25 cellular contexts compared by ENCODE assay signal in genomic region chr13:49774376-49775005, GRCh38. TPM values are rescaled to one million over a fixed set of nuclear protein-coding genes. Genes with fewer than 3 reads are reported as not detected.
A peak's percentile ranks its signal among the peaks of the same experiment; 100 is the strongest.
DNase-seq lines count a peak whose midpoint lies in the region; ATAC-seq and TF ChIP-seq lines count a peak whose summit lies in the region.
"Had no signal": no experiment of that assay in that cellular context is flagged by ENCODE, and none has a peak within 500 bp of the region (broad histone marks: within the 10 kb centered on the region; RNA-seq: fewer than 3 reads in every experiment).

No MANE protein-coding gene starts in this region.

- CTCF ChIA-PET in MCF 10A (lab: Yijun Ruan, JAX), result interaction anchor here (0.6 kb wide), 2 partner anchors 309 to 351 kb away, joined by 4 read pairs; no protein-coding TSS in a partner anchor
- CTCF ChIA-PET in activated CD4-positive, alpha-beta memory T cell treated with anti-CD3 and anti-CD28 coated beads for 36 hours (lab: Charles Lee), result no interaction called here

- H3K9me3 ChIP-seq in breast epithelium (no peaks in the 10 kb centered on the region), right cardiac atrium (ENCODE audit: control insufficient read depth, low read length) (no peaks in the 10 kb centered on the region), trophoblast cell (ENCODE audit: insufficient read depth, low read depth, low read length) (no peaks in the 10 kb centered on the region)
- H3K9me3 ChIP-seq: BE2C had no signal

- H4K8ac ChIP-seq in trophoblast cell (ENCODE audit: low read depth, low read length), result no peak overlapping the region

- H2BK120ac ChIP-seq in trophoblast cell (ENCODE audit: insufficient read depth, low read length, poor library complexity), result no peak overlapping the region

- no peak overlapping the region for H3K18ac ChIP-seq in trophoblast cell (ENCODE audit: low read length)

- H3K79me2 ChIP-seq in trophoblast cell (ENCODE audit: control insufficient read depth, insufficient read depth, low read length, poor library complexity), result no peaks in the 10 kb centered on the region

- H3K4me1 Mint-ChIP-seq in MCF 10A (ENCODE audit: insufficient read depth, unreplicated experiment), result peaks cover 16% of the 10 kb centered on the region
- peaks cover 18 to 54% of the 10 kb centered on the region in 2 donors for H3K4me1 Mint-ChIP-seq in stimulated activated naive B cell treated with anti-CD40 and anti-IgM and Interleukin-4, amounts not matched to agents 10 μg/mL and 1 μg/mL and 100 μg/mL, for 72 hours
- H3K4me1 Mint-ChIP-seq in activated CD4-positive, alpha-beta memory T cell treated with anti-CD3 and anti-CD28 coated beads for 36 hours (ENCODE audit: low read depth), result peaks cover 23% of the 10 kb centered on the region

- DNase-seq in MCF 10A (ENCODE audit: unreplicated experiment) (no peak), breast epithelium (ENCODE audit: low spot score in 2 of 2) (no peak), left ventricle myocardium superior (no peak), right cardiac atrium (no peak), trophoblast cell (no peak), GM10266 (ENCODE audit: extremely low spot score) (no peak)
- DNase-seq in stimulated activated naive B cell treated with anti-CD40 and anti-IgM and Interleukin-4, amounts not matched to agents 10 μg/mL and 1 μg/mL and 100 μg/mL, for 72 hours, result no peak
- no peak for DNase-seq in activated CD4-positive, alpha-beta memory T cell treated with anti-CD3 and anti-CD28 coated beads for 36 hours
- DNase-seq: 8988T; ACHN; BE2C; C1 segment of cervical spinal cord; CD4-positive, alpha-beta memory T cell; CD4-positive, CD25-positive, alpha-beta regulatory T cell; CD8-positive, alpha-beta memory T cell; COR-L47; DMS 273 treated with DMSO at 0.1 percent for 48 hours; DMS153; DMS53; DMS79; DND-41; EL; GDM1 had no signal

- no peak overlapping the region for H3K4me2 ChIP-seq in trophoblast cell (ENCODE audit: low read length)
- H3K4me2 ChIP-seq: BLaER1 had no signal

- ATAC-seq in left ventricle myocardium superior (peak; percentile 81), right cardiac atrium (no peak)
- no peak for ATAC-seq in stimulated activated naive B cell treated with anti-CD40 and anti-IgM and Interleukin-4, amounts not matched to agents 10 μg/mL and 1 μg/mL and 100 μg/mL, for 72 hours (replicated peaks)

- H2AK5ac ChIP-seq in trophoblast cell (ENCODE audit: low read length), result no peak overlapping the region

- intact Hi-C loops in MCF 10A (cut with micrococcal nuclease) (no loop called here), breast epithelium (cut with DNase I; ENCODE audit: low total_unique reads) (no loop called here), left ventricle myocardium superior (cut with micrococcal nuclease) (no loop called here), right cardiac atrium (cut with DNase I) (no loop called here)
- intact Hi-C loops in activated CD4-positive, alpha-beta memory T cell treated with anti-CD3 and anti-CD28 coated beads for 36 hours (cut with micrococcal nuclease), result no loop called here

- H3K4ac ChIP-seq in trophoblast cell (ENCODE audit: low read depth, low read length), result peak overlapping the region; percentile 33

- H3K4me3 ChIP-seq in breast epithelium, result no peak overlapping the region
- H3K4me3 ChIP-seq in right cardiac atrium (ENCODE audit: low read length), result no peak overlapping the region
- H3K4me3 ChIP-seq in trophoblast cell (ENCODE audit: low read depth, low read length), result no peak overlapping the region
- H3K4me3 ChIP-seq: BLaER1 had no signal

- H3K4me1 ChIP-seq in breast epithelium (no peaks in the 10 kb centered on the region), right cardiac atrium (ENCODE audit: control insufficient read depth, insufficient read depth, low read length) (peaks cover 4% of the 10 kb centered on the region), trophoblast cell (ENCODE audit: control insufficient read depth in 1 of 2, insufficient read depth in 2 of 2, low read length in 2 of 2) (peaks cover 0 to 1% of the 10 kb centered on the region in 2 experiments)
- H3K4me1 ChIP-seq: BE2C, BLaER1 had no signal

- no peak for TF ChIP-seq CTCF in MCF 10A (IDR thresholded peaks at IDR 0.05; ENCODE audit: unreplicated experiment)
- no peak for TF ChIP-seq CTCF in breast epithelium (IDR thresholded peaks at IDR 0.05)
- no peak for TF ChIP-seq CTCF in GM10266 (IDR thresholded peaks at IDR 0.05; ENCODE audit: control insufficient read depth, insufficient read depth, low read depth, missing control alignments)

- H2AFZ ChIP-seq in trophoblast cell (ENCODE audit: insufficient read depth, low read length, poor library complexity), result no peak overlapping the region

- H2BK12ac ChIP-seq in trophoblast cell (ENCODE audit: low read length), result no peak overlapping the region

- no peaks in the 10 kb centered on the region for H3K9me3 Mint-ChIP-seq in MCF 10A (ENCODE audit: unreplicated experiment)
- peaks cover 0 to 1% of the 10 kb centered on the region in 2 donors for H3K9me3 Mint-ChIP-seq in stimulated activated naive B cell treated with anti-CD40 and anti-IgM and Interleukin-4, amounts not matched to agents 10 μg/mL and 1 μg/mL and 100 μg/mL, for 72 hours
- no peaks in the 10 kb centered on the region for H3K9me3 Mint-ChIP-seq in activated CD4-positive, alpha-beta memory T cell treated with anti-CD3 and anti-CD28 coated beads for 36 hours
- H3K9me3 Mint-ChIP-seq: CD8-positive, alpha-beta memory T cell had no signal

- 70% methylated on average over 2 of the region's 2 CpGs for WGBS in right cardiac atrium
- no CpG with 5 or more reads among the region's 2 CpGs for WGBS in trophoblast cell (ENCODE audit: extremely low coverage, insufficient coverage, insufficient read length)

- H3K27ac ChIP-seq in breast epithelium (no peak overlapping the region), right cardiac atrium (ENCODE audit: low read length) (no peak overlapping the region), trophoblast cell (ENCODE audit: low read depth, low read length) (no peak overlapping the region)
- H3K27ac ChIP-seq: BLaER1 had no signal

- H3K36me3 ChIP-seq in breast epithelium, result no peaks in the 10 kb centered on the region
- H3K36me3 ChIP-seq in trophoblast cell (ENCODE audit: control insufficient read depth in 1 of 2, insufficient read depth in 2 of 2, low read length in 2 of 2), result peaks cover 0 to 2% of the 10 kb centered on the region in 2 experiments
- H3K36me3 ChIP-seq: BE2C had no signal

- H4K12ac ChIP-seq in trophoblast cell (ENCODE audit: low read depth, low read length), result no peak overlapping the region

- H3K27me3 Mint-ChIP-seq in MCF 10A (ENCODE audit: insufficient read depth, unreplicated experiment), result no peaks in the 10 kb centered on the region
- H3K27me3 Mint-ChIP-seq in stimulated activated naive B cell treated with anti-CD40 and anti-IgM and Interleukin-4, amounts not matched to agents 10 μg/mL and 1 μg/mL and 100 μg/mL, for 72 hours, result no peaks in the 10 kb centered on the region
- H3K27me3 Mint-ChIP-seq in activated CD4-positive, alpha-beta memory T cell treated with anti-CD3 and anti-CD28 coated beads for 36 hours, result no peaks in the 10 kb centered on the region
- H3K27me3 Mint-ChIP-seq: CD4-positive, alpha-beta memory T cell; CD4-positive, CD25-positive, alpha-beta regulatory T cell; CD8-positive, alpha-beta memory T cell had no signal

- H2BK5ac ChIP-seq in trophoblast cell (ENCODE audit: low read depth, low read length, poor library complexity), result no peak overlapping the region

- H3K9ac ChIP-seq in trophoblast cell (ENCODE audit: low read length), result no peak overlapping the region
- H3K9ac ChIP-seq: BLaER1 had no signal

- H3K23ac ChIP-seq in trophoblast cell (ENCODE audit: low read length), result no peak overlapping the region

- H3K4me3 Mint-ChIP-seq in MCF 10A (ENCODE audit: unreplicated experiment), result no peak overlapping the region
- H3K4me3 Mint-ChIP-seq in stimulated activated naive B cell treated with anti-CD40 and anti-IgM and Interleukin-4, amounts not matched to agents 10 μg/mL and 1 μg/mL and 100 μg/mL, for 72 hours, result no peak overlapping the region
- no peak overlapping the region for H3K4me3 Mint-ChIP-seq in activated CD4-positive, alpha-beta memory T cell treated with anti-CD3 and anti-CD28 coated beads for 36 hours
- H3K4me3 Mint-ChIP-seq: CD14-positive monocyte; CD4-positive, CD25-positive, alpha-beta regulatory T cell had no signal

- no peaks in the 10 kb centered on the region for H3K79me1 ChIP-seq in trophoblast cell (ENCODE audit: low read length)

- TF ChIP-seq POLR2A in breast epithelium (IDR thresholded peaks at IDR 0.05), result no peak

- BruUV-seq in MCF 10A (replicated peaks; lab: Mats Ljungman, UMichigan), result no TSS peak

- H4K91ac ChIP-seq in trophoblast cell (ENCODE audit: low read depth, low read length), result no peak overlapping the region

- POLR2A ChIA-PET in MCF 10A (lab: Yijun Ruan, JAX), result interaction anchor here (0.5 to 2.2 kb wide), 6 partner anchors 9 to 225 kb away, joined by 3 to 8 read pairs (median 4); partner anchors contain the start of gene KPNA3
- POLR2A ChIA-PET in activated CD4-positive, alpha-beta memory T cell treated with anti-CD3 and anti-CD28 coated beads for 36 hours (lab: Charles Lee), result no interaction called here

- H3K36me3 Mint-ChIP-seq in MCF 10A (ENCODE audit: insufficient read depth, unreplicated experiment), result peaks cover 7% of the 10 kb centered on the region
- H3K36me3 Mint-ChIP-seq in stimulated activated naive B cell treated with anti-CD40 and anti-IgM and Interleukin-4, amounts not matched to agents 10 μg/mL and 1 μg/mL and 100 μg/mL, for 72 hours, result peaks cover 4 to 7% of the 10 kb centered on the region in 2 donors
- H3K36me3 Mint-ChIP-seq in activated CD4-positive, alpha-beta memory T cell treated with anti-CD3 and anti-CD28 coated beads for 36 hours, result no peaks in the 10 kb centered on the region
- H3K36me3 Mint-ChIP-seq: CD14-positive monocyte; CD4-positive, CD25-positive, alpha-beta regulatory T cell; CD8-positive, alpha-beta memory T cell had no signal

- H3K27ac Mint-ChIP-seq in MCF 10A (ENCODE audit: low read depth, unreplicated experiment), result peak overlapping the region; percentile 0
- H3K27ac Mint-ChIP-seq in stimulated activated naive B cell treated with anti-CD40 and anti-IgM and Interleukin-4, amounts not matched to agents 10 μg/mL and 1 μg/mL and 100 μg/mL, for 72 hours, result peak overlapping the region; percentile 51
- H3K27ac Mint-ChIP-seq in activated CD4-positive, alpha-beta memory T cell treated with anti-CD3 and anti-CD28 coated beads for 36 hours, result no peak overlapping the region
- H3K27ac Mint-ChIP-seq: CD4-positive, CD25-positive, alpha-beta regulatory T cell had no signal

- no peak overlapping the region for H3K14ac ChIP-seq in trophoblast cell (ENCODE audit: low read length)

- H3K27me3 ChIP-seq in breast epithelium (no peaks in the 10 kb centered on the region), right cardiac atrium (ENCODE audit: control insufficient read depth, insufficient read depth) (no peaks in the 10 kb centered on the region), trophoblast cell (ENCODE audit: insufficient read depth, low read length) (no peaks in the 10 kb centered on the region)
- H3K27me3 ChIP-seq: BE2C, BLaER1 had no signal

RNA-seq across cellular contexts. Expression of gene KPNA3, which starts 18.0 kb away (rescaled TPM):
- total RNA-seq in MCF 10A (2022), result 40.6 and 41.3 TPM in 2 replicates
- 10 to 100 TPM; 25.6 to 35.5 (median 25.8) TPM for total RNA-seq in breast epithelium
- 61.8 TPM for total RNA-seq in left ventricle myocardium superior
- total RNA-seq in right cardiac atrium, result 10 to 100 TPM; 45.5 to 59.1 (median 56.5) TPM
- polyA plus RNA-seq in right cardiac atrium, result 30.0 TPM
- 27.1 and 28.2 TPM in 2 replicates for polyA plus RNA-seq in trophoblast cell (2013)
- 10 to 100 TPM; 42.0 to 44.0 TPM for total RNA-seq in activated CD4-positive, alpha-beta memory T cell treated with anti-CD3 and anti-CD28 coated beads for 36 hours
